In the genomic region with DNA sequence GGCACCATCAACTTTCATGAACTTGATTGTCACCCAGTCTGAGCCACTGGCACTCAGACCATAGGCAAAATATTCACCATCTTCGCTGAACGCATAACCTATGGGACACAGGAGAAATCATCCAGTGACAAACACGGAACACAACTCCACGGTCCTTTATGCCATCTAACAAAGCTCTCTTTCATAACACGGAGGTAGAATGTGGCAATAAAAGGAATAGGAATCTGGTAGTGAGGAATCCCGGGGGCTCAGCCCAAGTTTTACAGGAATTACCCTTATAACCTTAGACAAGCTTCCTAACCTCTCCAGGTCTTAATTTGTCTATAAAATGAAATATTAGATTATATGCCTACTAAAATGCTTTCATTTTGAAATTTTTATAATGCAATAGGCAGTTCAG, we compare ENCODE assay signal across 20 cellular contexts. TPM values are rescaled to one million over a fixed set of nuclear protein-coding genes. Genes with fewer than 3 reads are reported as not detected.
A peak's percentile ranks its signal among the peaks of the same experiment; 100 is the strongest.
DNase-seq lines count a peak whose midpoint lies in the region; ATAC-seq and TF ChIP-seq lines count a peak whose summit lies in the region.
"Had no signal": no experiment of that assay in that cellular context is flagged by ENCODE, and none has a peak within 500 bp of the region (broad histone marks: within the 10 kb centered on the region; RNA-seq: fewer than 3 reads in every experiment).

No MANE protein-coding gene starts in this region.

- H3K4me3 Mint-ChIP-seq in stimulated activated naive CD8-positive, alpha-beta T cell treated with anti-CD3 and anti-CD28 coated beads, Interleukin-15, Interleukin-2, amounts not matched to agents 100 ng/mL and 50 ng/mL, for 24 hours = no peak overlapping the region
- H3K4me3 Mint-ChIP-seq in stimulated activated naive CD8-positive, alpha-beta T cell treated with anti-CD3 and anti-CD28 coated beads, Interleukin-15, amount 100 ng/mL, for 72 hours = no peak overlapping the region
- H3K4me3 Mint-ChIP-seq: activated CD4-positive, alpha-beta T cell treated with anti-CD3 and anti-CD28 coated beads, Interleukin-2, amount 10 ng/mL, durations not matched to agents 24 days and 14 days; activated CD8-positive, alpha-beta memory T cell treated with anti-CD3 and anti-CD28 coated beads, Interleukin-2, amount 10 ng/mL, durations not matched to agents 7 days and 5 days; endodermal cell; H9; immature natural killer cell had no signal

- H3K27me3 Mint-ChIP-seq in stimulated activated naive CD8-positive, alpha-beta T cell treated with anti-CD3 and anti-CD28 coated beads, Interleukin-15, Interleukin-2, amounts not matched to agents 100 ng/mL and 50 ng/mL, for 24 hours = no peaks in the 10 kb centered on the region
- H3K27me3 Mint-ChIP-seq in stimulated activated naive CD8-positive, alpha-beta T cell treated with anti-CD3 and anti-CD28 coated beads, Interleukin-15, amount 100 ng/mL, for 72 hours = no peaks in the 10 kb centered on the region
- H3K27me3 Mint-ChIP-seq: activated CD4-positive, alpha-beta T cell treated with anti-CD3 and anti-CD28 coated beads, Interleukin-2, amount 10 ng/mL, durations not matched to agents 24 days and 14 days; activated CD8-positive, alpha-beta memory T cell treated with anti-CD3 and anti-CD28 coated beads, Interleukin-2, amount 10 ng/mL, durations not matched to agents 7 days and 5 days had no signal

- peak overlapping the region in 1 of 2 donors; percentile 64 for H3K9ac ChIP-seq in colonic mucosa (ENCODE audit: low read depth in 2 of 2, low read length in 2 of 2)
- H3K9ac ChIP-seq: parathyroid adenoma had no signal

- no peaks in the 10 kb centered on the region for H3K27me3 ChIP-seq in colonic mucosa
- H3K27me3 ChIP-seq: body of pancreas, heart left ventricle had no signal

- no peak overlapping the region for H3K4me3 ChIP-seq in colonic mucosa
- H3K4me3 ChIP-seq in mucosa of descending colon = no peak overlapping the region
- H3K4me3 ChIP-seq: body of pancreas, heart left ventricle had no signal

- ATAC-seq in stimulated activated naive CD8-positive, alpha-beta T cell treated with anti-CD3 and anti-CD28 coated beads, Interleukin-15, amount 100 ng/mL, for 72 hours = no peak
- ATAC-seq in mucosa of descending colon (peak; percentile 16), HG03045 (IDR thresholded peaks at IDR 0.05; ENCODE audit: unreplicated experiment) (no peak)
- ATAC-seq: activated CD8-positive, alpha-beta memory T cell treated with anti-CD3 and anti-CD28 coated beads, Interleukin-2, amount 10 ng/mL, durations not matched to agents 7 days and 5 days had no signal

- no peaks in the 10 kb centered on the region for H3K9me3 Mint-ChIP-seq in stimulated activated naive CD8-positive, alpha-beta T cell treated with anti-CD3 and anti-CD28 coated beads, Interleukin-15, Interleukin-2, amounts not matched to agents 100 ng/mL and 50 ng/mL, for 24 hours
- H3K9me3 Mint-ChIP-seq in stimulated activated naive CD8-positive, alpha-beta T cell treated with anti-CD3 and anti-CD28 coated beads, Interleukin-15, amount 100 ng/mL, for 72 hours = no peaks in the 10 kb centered on the region
- H3K9me3 Mint-ChIP-seq: activated CD4-positive, alpha-beta T cell treated with anti-CD3 and anti-CD28 coated beads, Interleukin-2, amount 10 ng/mL, durations not matched to agents 24 days and 14 days; endodermal cell; H9; immature natural killer cell had no signal

- DNase-seq in stimulated activated naive CD8-positive, alpha-beta T cell treated with anti-CD3 and anti-CD28 coated beads, Interleukin-15, amount 100 ng/mL, for 72 hours = no peak
- no peak for DNase-seq in colonic mucosa
- DNase-seq in mucosa of descending colon = no peak
- no peak for DNase-seq in NCI-H128 (lab: John Stamatoyannopoulos, UW; ENCODE audit: unreplicated experiment)
- DNase-seq in NCI-H2107 treated with DMSO at 0.1 percent for 48 hours (lab: John Stamatoyannopoulos, UW; ENCODE audit: unreplicated experiment) = no peak
- DNase-seq in activated T-cell treated with anti-CD3 and anti-CD28 coated beads, Interleukin-2, amount 50 U/mL, for 48 hours = no peak
- DNase-seq: 8988T; activated CD4-positive, alpha-beta T cell treated with anti-CD3 and anti-CD28 coated beads, Interleukin-2, amount 10 ng/mL, durations not matched to agents 24 days and 14 days; activated CD8-positive, alpha-beta memory T cell treated with anti-CD3 and anti-CD28 coated beads, Interleukin-2, amount 10 ng/mL, durations not matched to agents 7 days and 5 days; body of pancreas; endodermal cell; H9; heart left ventricle; immature natural killer cell; NCI-H1048; NCI-H2081; stimulated activated naive CD4-positive, alpha-beta T cell had no signal

- H3K9me3 ChIP-seq in colonic mucosa (no peaks in the 10 kb centered on the region), mucosa of descending colon (no peaks in the 10 kb centered on the region)
- H3K9me3 ChIP-seq: body of pancreas had no signal

- H3K36me3 Mint-ChIP-seq in stimulated activated naive CD8-positive, alpha-beta T cell treated with anti-CD3 and anti-CD28 coated beads, Interleukin-15, Interleukin-2, amounts not matched to agents 100 ng/mL and 50 ng/mL, for 24 hours (ENCODE audit: low read depth) = peaks cover 53% of the 10 kb centered on the region

- H3K4me1 Mint-ChIP-seq in stimulated activated naive CD8-positive, alpha-beta T cell treated with anti-CD3 and anti-CD28 coated beads, Interleukin-15, Interleukin-2, amounts not matched to agents 100 ng/mL and 50 ng/mL, for 24 hours (ENCODE audit: low read depth) = no peaks in the 10 kb centered on the region
- no peaks in the 10 kb centered on the region for H3K4me1 Mint-ChIP-seq in stimulated activated naive CD8-positive, alpha-beta T cell treated with anti-CD3 and anti-CD28 coated beads, Interleukin-15, amount 100 ng/mL, for 72 hours
- H3K4me1 Mint-ChIP-seq: activated CD4-positive, alpha-beta T cell treated with anti-CD3 and anti-CD28 coated beads, Interleukin-2, amount 10 ng/mL, durations not matched to agents 24 days and 14 days; endodermal cell; H9 had no signal

- TF ChIP-seq CTCF in colonic mucosa (IDR thresholded peaks at IDR 0.05) = no peak
- TF ChIP-seq CTCF in mucosa of descending colon (IDR thresholded peaks at IDR 0.05) = no peak

- H3K27ac ChIP-seq in colonic mucosa = peak overlapping the region; percentile 84
- H3K27ac ChIP-seq: body of pancreas, heart left ventricle, parathyroid adenoma had no signal

- H3K36me3 ChIP-seq in colonic mucosa = no peaks in the 10 kb centered on the region
- peaks cover 6% of the 10 kb centered on the region for H3K36me3 ChIP-seq in mucosa of descending colon (ENCODE audit: low read depth)

- H3K4me1 ChIP-seq in colonic mucosa (no peaks in the 10 kb centered on the region), mucosa of descending colon (ENCODE audit: low read depth) (peaks cover 31% of the 10 kb centered on the region)
- H3K4me1 ChIP-seq: body of pancreas, parathyroid adenoma had no signal

- intact Hi-C loops in colonic mucosa (cut with DNase I) (no loop called here), mucosa of descending colon (cut with DNase I, micrococcal nuclease) (no loop called here)

- H3K27ac Mint-ChIP-seq in stimulated activated naive CD8-positive, alpha-beta T cell treated with anti-CD3 and anti-CD28 coated beads, Interleukin-15, Interleukin-2, amounts not matched to agents 100 ng/mL and 50 ng/mL, for 24 hours = peak overlapping the region; percentile 65
- H3K27ac Mint-ChIP-seq in stimulated activated naive CD8-positive, alpha-beta T cell treated with anti-CD3 and anti-CD28 coated beads, Interleukin-15, amount 100 ng/mL, for 72 hours = peak overlapping the region in 1 of 2 donors; percentile 8
- H3K27ac Mint-ChIP-seq: activated CD4-positive, alpha-beta T cell treated with anti-CD3 and anti-CD28 coated beads, Interleukin-2, amount 10 ng/mL, durations not matched to agents 24 days and 14 days; activated CD8-positive, alpha-beta memory T cell treated with anti-CD3 and anti-CD28 coated beads, Interleukin-2, amount 10 ng/mL, durations not matched to agents 7 days and 5 days; immature natural killer cell had no signal

RNA-seq across cellular contexts. Expression of gene PREP, which starts 29.4 kb away (rescaled TPM):
- total RNA-seq in colonic mucosa (100 to 1,000 TPM in 1 of 2 donors, 10 to 100 TPM in 1; 99.9 to 113 TPM), mucosa of descending colon (10 to 100 TPM; 46.5 to 74.2 (median 72.3) TPM)
